11 cellular contexts compared by ENCODE assay signal in the genomic region with DNA sequence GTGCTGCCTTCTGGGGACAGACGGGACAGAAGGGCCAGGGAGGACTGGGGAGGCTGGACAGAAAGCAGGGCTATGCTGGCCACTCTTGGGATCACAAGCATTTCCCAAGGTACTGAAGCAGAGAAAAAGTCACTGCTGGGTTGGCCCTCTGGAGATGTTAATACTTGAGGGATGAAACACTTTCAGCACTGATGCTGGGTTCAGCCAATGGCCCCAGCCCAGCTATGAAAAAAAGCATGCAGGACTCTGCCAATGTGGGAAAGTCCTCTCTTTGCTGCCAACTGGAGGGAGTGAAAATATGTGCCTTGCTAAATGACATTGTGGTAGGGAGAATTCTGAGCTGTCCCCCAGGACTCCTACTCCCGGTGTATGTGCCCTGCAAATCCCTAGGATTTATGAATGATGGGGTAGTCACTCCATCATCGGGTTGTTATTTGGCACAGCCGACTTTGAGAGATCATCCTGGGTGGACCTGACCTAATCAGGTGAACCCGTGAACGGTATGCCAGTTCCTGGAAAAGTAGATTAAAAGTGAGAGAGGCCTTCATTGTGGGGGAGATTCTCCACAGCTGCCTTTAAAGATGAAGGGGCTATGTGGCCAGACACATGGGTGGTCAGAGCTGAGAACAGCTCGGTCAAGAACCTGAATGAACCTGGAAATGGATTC.
A peak's percentile ranks its signal among the peaks of the same experiment; 100 is the strongest.
DNase-seq lines count a peak whose midpoint lies in the region; ATAC-seq and TF ChIP-seq lines count a peak whose summit lies in the region.
"Had no signal": no experiment of that assay in that cellular context is flagged by ENCODE, and none has a peak within 500 bp of the region (broad histone marks: within the 10 kb centered on the region; RNA-seq: fewer than 3 reads in every experiment).

No MANE protein-coding gene starts in this region.

- in situ Hi-C loops in GM13977 (cut with MboI; ENCODE audit: low pct_unique_long_range_greater_than_20kb, low sequenced_read_pairs, unreplicated experiment), result no loop called here

- H3K27me3 ChIP-seq in CD4-positive, alpha-beta memory T cell (ENCODE audit: insufficient read depth, low read length), result no peaks in the 10 kb centered on the region

- H3K27me3 Mint-ChIP-seq in CD4-positive, alpha-beta memory T cell, result no peaks in the 10 kb centered on the region
- no peaks in the 10 kb centered on the region for H3K27me3 Mint-ChIP-seq in T-cell

- peak overlapping the region in 7 of 8 donors; percentile 17 to 86 (median 33) for H3K4me3 Mint-ChIP-seq in CD4-positive, alpha-beta memory T cell
- H3K4me3 Mint-ChIP-seq in T-cell, result peak overlapping the region in 1 of 3 donors; percentile 70

- CTCF ChIA-PET in CD4-positive, alpha-beta memory T cell (lab: Charles Lee; ENCODE audit: partially characterized antibody), result interaction anchor here (0.9 to 2.3 kb wide), 13 partner anchors 9 to 271 kb away, joined by 3 to 8 read pairs (median 5); no protein-coding TSS in a partner anchor
- CTCF ChIA-PET in T-cell (lab: Charles Lee), result interaction anchor here (0.6 to 1.6 kb wide), 7 partner anchors 15 to 356 kb away, joined by 3 to 8 read pairs (median 3); no protein-coding TSS in a partner anchor

- peaks cover 9% of the 10 kb centered on the region for H3K36me3 ChIP-seq in CD4-positive, alpha-beta memory T cell (ENCODE audit: insufficient read depth, low read length)

- H3K9me3 Mint-ChIP-seq in CD4-positive, alpha-beta memory T cell, result peaks cover 0 to under 1% (median 0%) of the 10 kb centered on the region in 8 donors
- H3K9me3 Mint-ChIP-seq in T-cell, result peaks cover 0 to 3% (median 0%) of the 10 kb centered on the region in 3 donors

- POLR2A ChIA-PET in CD4-positive, alpha-beta memory T cell (lab: Charles Lee; ENCODE audit: partially characterized antibody), result interaction anchor here (0.7 to 4.2 kb wide), 11 partner anchors 9 to 100 kb away, joined by 3 to 33 read pairs (median 4); no protein-coding TSS in a partner anchor
- POLR2A ChIA-PET in T-cell (lab: Charles Lee), result interaction anchor here (0.5 to 1.1 kb wide), 7 partner anchors 26 to 248 kb away, joined by 3 to 9 read pairs (median 3); no protein-coding TSS in a partner anchor

- H3K27ac ChIP-seq in CD4-positive, alpha-beta memory T cell (ENCODE audit: low read depth, low read length), result peak overlapping the region; percentile 36
- H3K27ac ChIP-seq: HL-60 had no signal

- no peak overlapping the region for H3K4me3 ChIP-seq in CD4-positive, alpha-beta memory T cell (ENCODE audit: low read length in 2 of 2)

- H3K9me3 ChIP-seq in CD4-positive, alpha-beta memory T cell (ENCODE audit: control insufficient read depth in 1 of 2, low read length in 2 of 2), result no peaks in the 10 kb centered on the region

- TF ChIP-seq CTCF in GM13977 (IDR thresholded peaks at IDR 0.05; ENCODE audit: extremely low read depth, insufficient read depth, missing control alignments), result no peak

- peaks cover 53 to 61% of the 10 kb centered on the region in 2 donors for H3K36me3 Mint-ChIP-seq in CD4-positive, alpha-beta memory T cell
- H3K36me3 Mint-ChIP-seq in T-cell, result peaks cover 67% of the 10 kb centered on the region

- peak overlapping the region; percentile 88 to 97 (median 95) for H3K27ac Mint-ChIP-seq in CD4-positive, alpha-beta memory T cell
- peak overlapping the region; percentile 96 for H3K27ac Mint-ChIP-seq in T-cell

- H3K4me1 ChIP-seq in CD4-positive, alpha-beta memory T cell (ENCODE audit: insufficient read depth, low read length), result peaks cover 96% of the 10 kb centered on the region

- DNase-seq in CD4-positive, alpha-beta memory T cell, result no peak
- DNase-seq in T-cell, result no peak
- DNase-seq in occipital lobe (lab: John Stamatoyannopoulos, UW), result peak; percentile 21
- DNase-seq in NCI-H2227 (lab: John Stamatoyannopoulos, UW; ENCODE audit: unreplicated experiment), result no peak
- no peak for DNase-seq in GM13977 (ENCODE audit: low spot score)
- no peak for DNase-seq in MV-4-11 (lab: John Stamatoyannopoulos, UW)
- DNase-seq: NCI-H526 treated with DMSO at 0.1 percent for 48 hours, SHP77 treated with DMSO at 0.1 percent for 48 hours had no signal

- intact Hi-C loops in CD4-positive, alpha-beta memory T cell (cut with micrococcal nuclease), result loop anchor here (2.0 kb wide), 3 partner anchors 15 to 33 kb away; no protein-coding TSS in a partner anchor

- ATAC-seq in T-cell (replicated peaks in 1 of 4) (no peak), esophagus mucosa (peak; percentile 34), GM19463 (IDR thresholded peaks at IDR 0.05; ENCODE audit: unreplicated experiment) (no peak)

- peaks cover 70 to 98% (median 85%) of the 10 kb centered on the region in 4 donors for H3K4me1 Mint-ChIP-seq in CD4-positive, alpha-beta memory T cell
- peaks cover 78 to 95% (median 93%) of the 10 kb centered on the region in 3 donors for H3K4me1 Mint-ChIP-seq in T-cell
